In genomic region chr14:104785708-104786080, GRCh38 we compare ENCODE assay signal across 14 cellular contexts. TPM values are rescaled to one million over a fixed set of nuclear protein-coding genes. Genes with fewer than 3 reads are reported as not detected.
DNase-seq lines count a peak whose midpoint lies in the region; ATAC-seq and TF ChIP-seq lines count a peak whose summit lies in the region.
"Had no signal": no experiment of that assay in that cellular context is flagged by ENCODE, and none has a peak within 500 bp of the region (broad histone marks: within the 10 kb centered on the region; RNA-seq: fewer than 3 reads in every experiment).

No MANE protein-coding gene starts in this region.

- H3K9me3 Mint-ChIP-seq in central memory CD8-positive, alpha-beta T cell = no peaks in the 10 kb centered on the region

- no peak for ATAC-seq in central memory CD8-positive, alpha-beta T cell (replicated peaks; ENCODE audit: extremely low read depth, poor library complexity, severe bottlenecking)
- no peak for ATAC-seq in HG03469 (IDR thresholded peaks at IDR 0.05; ENCODE audit: unreplicated experiment)
- ATAC-seq in esophagus mucosa = no peak

- no peak for TF ChIP-seq CTCF in HL-60 (IDR thresholded peaks at IDR 0.05; ENCODE audit: insufficient read depth, low read length)
- no peak for TF ChIP-seq CTCF in osteoblast (IDR thresholded peaks at IDR 0.05; ENCODE audit: extremely low read depth, low read depth, low read length)

- DNase-seq in HL-60 (ENCODE audit: low read depth in 1 of 2, low spot score in 1 of 2) = no peak
- DNase-seq in central memory CD8-positive, alpha-beta T cell (ENCODE audit: low spot score in 2 of 2) = no peak
- DNase-seq in osteoblast (ENCODE audit: insufficient read length, low spot score, missing footprints) = peak; percentile 73
- no peak for DNase-seq in iPS-NIHi7 (ENCODE audit: extremely low spot score)
- DNase-seq: DMS53, H7, MV-4-11, NCI-H1417 treated with DMSO at 0.1 percent for 48 hours, NCI-H2029, NCI-H510A, NCI-H82 had no signal

- H3K4me3 Mint-ChIP-seq in central memory CD8-positive, alpha-beta T cell = peak overlapping the region; percentile 11

- H3K27me3 Mint-ChIP-seq in central memory CD8-positive, alpha-beta T cell = no peaks in the 10 kb centered on the region

- no peak overlapping the region for H2AFZ ChIP-seq in osteoblast (ENCODE audit: low read length)

- no peaks in the 10 kb centered on the region for H3K9me3 ChIP-seq in BLaER1 treated with 17β-estradiol and CSF1 and Interleukin-3, amounts not matched to agents 10 nM and 100 nM (replicated peaks in 1 of 11)
- no peaks in the 10 kb centered on the region for H3K9me3 ChIP-seq in osteoblast (ENCODE audit: low read depth, low read length)

- peaks cover 54 to 100% (median 96%) of the 10 kb centered on the region in 11 experiments; a peak in 21 of 22 replicates for H4K20me1 ChIP-seq in BLaER1 treated with 17β-estradiol and CSF1 and Interleukin-3, amounts not matched to agents 10 nM and 100 nM
- peaks cover 38% of the 10 kb centered on the region for H4K20me1 ChIP-seq in osteoblast (ENCODE audit: insufficient read depth, low read length)

- H3K4me1 ChIP-seq in BLaER1 treated with 17β-estradiol and CSF1 and Interleukin-3, amounts not matched to agents 10 nM and 100 nM = peaks cover 53 to 82% (median 70%) of the 10 kb centered on the region in 10 experiments
- H3K4me1 ChIP-seq in osteoblast (ENCODE audit: insufficient read depth, low read length) = no peaks in the 10 kb centered on the region

- H3K4me3 ChIP-seq in BLaER1 treated with 17β-estradiol and CSF1 and Interleukin-3, amounts not matched to agents 10 nM and 100 nM = no peak overlapping the region
- H3K4me3 ChIP-seq in HL-60 (replicated peaks; ENCODE audit: insufficient read depth, low read length) = no peak overlapping the region
- H3K4me3 ChIP-seq in osteoblast (ENCODE audit: insufficient read depth, low read length) = no peak overlapping the region

- no peaks in the 10 kb centered on the region for H3K27me3 ChIP-seq in BLaER1 treated with 17β-estradiol and CSF1 and Interleukin-3, amounts not matched to agents 10 nM and 100 nM
- H3K27me3 ChIP-seq in HL-60 (ENCODE audit: insufficient read depth, poor library complexity, severe bottlenecking) (no peaks in the 10 kb centered on the region), osteoblast (ENCODE audit: insufficient read depth, low read length) (no peaks in the 10 kb centered on the region)

- H3K4me1 Mint-ChIP-seq in central memory CD8-positive, alpha-beta T cell = peaks cover under 1% of the 10 kb centered on the region

- H3K36me3 Mint-ChIP-seq in central memory CD8-positive, alpha-beta T cell (ENCODE audit: insufficient read depth) = peaks cover 9% of the 10 kb centered on the region

- peaks cover 77% of the 10 kb centered on the region for H3K79me2 ChIP-seq in osteoblast (ENCODE audit: insufficient read depth, low read length)

- H3K36me3 ChIP-seq in BLaER1 treated with 17β-estradiol and CSF1 and Interleukin-3, amounts not matched to agents 10 nM and 100 nM = peaks cover 37 to 90% (median 65%) of the 10 kb centered on the region in 11 experiments
- H3K36me3 ChIP-seq in osteoblast (ENCODE audit: insufficient read depth, low read length) = peaks cover 15% of the 10 kb centered on the region

- peak overlapping the region in 9 of 11 experiments; percentile 40 to 84 (median 73); a peak in 16 of 22 replicates for H3K27ac ChIP-seq in BLaER1 treated with 17β-estradiol and CSF1 and Interleukin-3, amounts not matched to agents 10 nM and 100 nM
- H3K27ac ChIP-seq in HL-60 (replicated peaks) (peak overlapping the region; percentile 89), osteoblast (ENCODE audit: low read depth, low read length) (no peak overlapping the region)

- peak overlapping the region in 9 of 11 experiments; percentile 24 to 72 (median 55); a peak in 15 of 22 replicates for H3K9ac ChIP-seq in BLaER1 treated with 17β-estradiol and CSF1 and Interleukin-3, amounts not matched to agents 10 nM and 100 nM

- peak overlapping the region; percentile 46 for H3K27ac Mint-ChIP-seq in central memory CD8-positive, alpha-beta T cell (ENCODE audit: low read depth)

- peak overlapping the region; percentile 83 to 99 (median 95) for H3K4me2 ChIP-seq in BLaER1 treated with 17β-estradiol and CSF1 and Interleukin-3, amounts not matched to agents 10 nM and 100 nM
- H3K4me2 ChIP-seq in osteoblast (ENCODE audit: insufficient read depth, low read length) = no peak overlapping the region

RNA-seq across cellular contexts. Expression of gene AKT1, which starts 9.9 kb away (rescaled TPM):
- total RNA-seq in osteoblast = 156 and 188 TPM in 2 replicates
- 57.3 TPM for total RNA-seq in esophagus mucosa

RNA-seq across cellular contexts. Expression of gene ZBTB42, which starts 15.2 kb away (rescaled TPM):
- 2.9 TPM in 2 replicates for total RNA-seq in osteoblast
- 6.4 TPM for total RNA-seq in esophagus mucosa

RNA-seq across cellular contexts. Expression of gene SIVA1, which starts 32.7 kb away (rescaled TPM):
- total RNA-seq in osteoblast (57.2 and 62.2 TPM in 2 replicates), esophagus mucosa (51.6 TPM)
